1 cellular context compared by ENCODE assay signal in genomic region chr7:139909379-139910050, GRCh38.
TF ChIP-seq lines count a peak whose summit lies in the region.

No MANE protein-coding gene starts in this region.

TF ChIP-seq in SK-N-SH, 30 proteins besides CTCF, POLR2A, EP300 and RAD21:
- no peak for TF ChIP-seq POLR2AphosphoS5 (IDR thresholded peaks at IDR 0.05; ENCODE audit: low read depth, low read length)
- 0 out of 2 replicates have a peak, but pooled peaks have one; percentile 2 for TF ChIP-seq FOSL2 (IDR thresholded peaks at IDR 0.05; ENCODE audit: borderline replicate concordance, low read depth)
- 0 out of 2 replicates have a peak, but pooled peaks have one; percentile 19 for TF ChIP-seq PBX3 (IDR thresholded peaks at IDR 0.05)
- TF ChIP-seq TCF12 (IDR thresholded peaks at IDR 0.05): 0 out of 2 replicates have a peak, but pooled peaks have one; percentile 8
- TF ChIP-seq FOXM1 (IDR thresholded peaks at IDR 0.05; ENCODE audit: low read depth): no peak
- TF ChIP-seq RCOR1 (IDR thresholded peaks at IDR 0.05; ENCODE audit: low read length): no peak
